ENCODE assay signal across 16 cellular contexts in the genomic region with DNA sequence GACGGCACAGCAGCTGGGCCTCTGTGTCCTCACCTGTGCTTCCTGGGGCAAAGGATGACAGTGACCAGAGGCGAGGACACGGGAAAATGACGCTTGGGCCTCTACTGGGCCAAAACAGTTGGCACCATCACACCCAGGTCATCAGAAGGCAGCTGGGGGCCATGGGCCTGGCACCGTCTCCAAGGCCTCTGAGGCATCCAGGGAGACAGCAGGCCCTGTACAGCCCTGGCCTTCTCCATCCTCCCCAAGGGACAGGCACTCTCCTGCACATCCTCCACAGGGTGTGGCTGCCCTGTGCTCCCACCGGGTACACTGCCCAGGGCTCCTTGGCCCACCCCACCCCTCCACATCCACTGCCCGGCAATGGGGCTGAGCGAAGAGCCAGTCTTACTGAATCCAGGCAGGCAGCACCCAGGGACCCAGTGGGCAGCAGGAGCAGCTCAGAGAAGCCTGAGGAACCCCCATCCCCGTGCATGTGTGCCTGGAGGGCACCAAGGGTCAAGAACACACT. TPM values are rescaled to one million over a fixed set of nuclear protein-coding genes. Genes with fewer than 3 reads are reported as not detected.
DNase-seq lines count a peak whose midpoint lies in the region; ATAC-seq and TF ChIP-seq lines count a peak whose summit lies in the region.
"Had no signal": no experiment of that assay in that cellular context is flagged by ENCODE, and none has a peak within 500 bp of the region (broad histone marks: within the 10 kb centered on the region; RNA-seq: fewer than 3 reads in every experiment).

No MANE protein-coding gene starts in this region.

- ATAC-seq in GM23338 (no peak), left lobe of liver (no peak), GM21515 (IDR thresholded peaks at IDR 0.05; ENCODE audit: unreplicated experiment) (no peak)
- no peak for ATAC-seq in stimulated activated effector memory CD8-positive, alpha-beta T cell treated with anti-CD3 and anti-CD28 coated beads, Interleukin-12 subunit alpha, Interleukin-12 subunit beta, amount 100 ng/mL, for 72 hours
- ATAC-seq: pancreas had no signal

- peaks cover 78% of the 10 kb centered on the region for H3K79me2 ChIP-seq in GM23338 (replicated peaks; ENCODE audit: insufficient read depth)

- peaks cover 43% of the 10 kb centered on the region for H3K36me3 Mint-ChIP-seq in GM23338 (ENCODE audit: low read depth)
- peaks cover 64% of the 10 kb centered on the region for H3K36me3 Mint-ChIP-seq in stimulated activated effector memory CD8-positive, alpha-beta T cell treated with anti-CD3 and anti-CD28 coated beads, Interleukin-12 subunit alpha, Interleukin-12 subunit beta, amount 100 ng/mL, for 72 hours

- DNase-seq in GM23338 (ENCODE audit: low spot score) (no peak), left lobe of liver (ENCODE audit: low spot score) (peak; percentile 41), UCSD-AML1 (lab: John Stamatoyannopoulos, UW; ENCODE audit: unreplicated experiment) (no peak), DMS53 (lab: John Stamatoyannopoulos, UW) (no peak), NOMO-1 treated with dmso at 0.1 percent for 144 hours (lab: John Stamatoyannopoulos, UW; ENCODE audit: unreplicated experiment) (no peak)
- DNase-seq in activated CD8-positive, alpha-beta memory T cell treated with anti-CD3 and anti-CD28 coated beads, Interleukin-2, amount 50 U/mL, for 48 hours: peak; percentile 42
- DNase-seq in stimulated activated effector memory CD8-positive, alpha-beta T cell treated with anti-CD3 and anti-CD28 coated beads, Interleukin-12 subunit alpha, Interleukin-12 subunit beta, amount 100 ng/mL, for 72 hours (ENCODE audit: low spot score in 2 of 2): peak in 1 of 2 donors; percentile 46
- DNase-seq: activated CD4-positive, alpha-beta T cell treated with anti-CD3 and anti-CD28 coated beads for 48 hours; caudate nucleus; esophagus squamous epithelium; GM23248; NCI-H2081; SW 1271 had no signal

- H3K4me2 ChIP-seq in GM23338: no peak overlapping the region

- TF ChIP-seq CTCF in GM23338 (conservative IDR thresholded peaks at IDR 0.05; ENCODE audit: low read depth in 2 of 2): no peak

- peaks cover 25% of the 10 kb centered on the region for H4K20me1 ChIP-seq in GM23338 (replicated peaks; ENCODE audit: insufficient read depth)

- H2AFZ ChIP-seq in GM23338: no peak overlapping the region
- H2AFZ ChIP-seq: GM23248 had no signal

- H3K4me1 ChIP-seq in GM23338 (ENCODE audit: insufficient read depth): peaks cover 54% of the 10 kb centered on the region
- H3K4me1 ChIP-seq: pancreas had no signal

- H3K9me3 Mint-ChIP-seq in GM23338: no peaks in the 10 kb centered on the region
- no peaks in the 10 kb centered on the region for H3K9me3 Mint-ChIP-seq in stimulated activated effector memory CD8-positive, alpha-beta T cell treated with anti-CD3 and anti-CD28 coated beads, Interleukin-12 subunit alpha, Interleukin-12 subunit beta, amount 100 ng/mL, for 72 hours

- H3K27me3 Mint-ChIP-seq in GM23338 (ENCODE audit: insufficient read depth, low read depth, poor library complexity): peaks cover 35% of the 10 kb centered on the region

- H3K27ac Mint-ChIP-seq in GM23338: peak overlapping the region; percentile 85; the same call in 1 of the 2 replicates
- peak overlapping the region; percentile 48 for H3K27ac Mint-ChIP-seq in stimulated activated effector memory CD8-positive, alpha-beta T cell treated with anti-CD3 and anti-CD28 coated beads, Interleukin-12 subunit alpha, Interleukin-12 subunit beta, amount 100 ng/mL, for 72 hours

- peak overlapping the region; percentile 66; the same call in 1 of the 2 replicates for H3K27ac ChIP-seq in GM23338 (ENCODE audit: low read depth)
- H3K27ac ChIP-seq: BLaER1, esophagus squamous epithelium, GM23248, pancreas had no signal

- H3K36me3 ChIP-seq in GM23338 (ENCODE audit: insufficient read depth): peaks cover 19% of the 10 kb centered on the region
- H3K36me3 ChIP-seq: pancreas had no signal

- H3K4me1 Mint-ChIP-seq in GM23338: peaks cover 64% of the 10 kb centered on the region
- H3K4me1 Mint-ChIP-seq in stimulated activated effector memory CD8-positive, alpha-beta T cell treated with anti-CD3 and anti-CD28 coated beads, Interleukin-12 subunit alpha, Interleukin-12 subunit beta, amount 100 ng/mL, for 72 hours: peaks cover 77% of the 10 kb centered on the region

- H3K9me2 ChIP-seq in GM23338 (ENCODE audit: insufficient read depth): no peaks in the 10 kb centered on the region

- H3K4me3 ChIP-seq in GM23338: no peak overlapping the region
- H3K4me3 ChIP-seq: BLaER1, esophagus squamous epithelium, GM23248, pancreas had no signal

- peaks cover 21% of the 10 kb centered on the region for H3F3A ChIP-seq in GM23338 (replicated peaks; ENCODE audit: low read depth)

- H3K4me3 Mint-ChIP-seq in GM23338: peak overlapping the region; percentile 10; the same call in 1 of the 3 replicates
- peak overlapping the region; percentile 96 for H3K4me3 Mint-ChIP-seq in stimulated activated effector memory CD8-positive, alpha-beta T cell treated with anti-CD3 and anti-CD28 coated beads, Interleukin-12 subunit alpha, Interleukin-12 subunit beta, amount 100 ng/mL, for 72 hours

- no peaks in the 10 kb centered on the region for H3K27me3 ChIP-seq in GM23338 (ENCODE audit: insufficient read depth)
- H3K27me3 ChIP-seq: BLaER1, esophagus squamous epithelium, pancreas had no signal

TF ChIP-seq in GM23338, 12 proteins besides CTCF, POLR2A, EP300 and RAD21 (continues in another document):
- TF ChIP-seq ZNF331 (CRISPR knock-in tag; IDR thresholded peaks at IDR 0.05; ENCODE audit: low read depth) (no peak), EZH2 (IDR thresholded peaks at IDR 0.05; ENCODE audit: low read depth, unreplicated experiment) (no peak), NANOG (IDR thresholded peaks at IDR 0.05; ENCODE audit: borderline replicate concordance) (no peak), POLR2AphosphoS5 (IDR thresholded peaks at IDR 0.05; ENCODE audit: low read depth) (no peak), ZNF114 (CRISPR knock-in tag; IDR thresholded peaks at IDR 0.05) (no peak)
- TF ChIP-seq, protein P1, sequence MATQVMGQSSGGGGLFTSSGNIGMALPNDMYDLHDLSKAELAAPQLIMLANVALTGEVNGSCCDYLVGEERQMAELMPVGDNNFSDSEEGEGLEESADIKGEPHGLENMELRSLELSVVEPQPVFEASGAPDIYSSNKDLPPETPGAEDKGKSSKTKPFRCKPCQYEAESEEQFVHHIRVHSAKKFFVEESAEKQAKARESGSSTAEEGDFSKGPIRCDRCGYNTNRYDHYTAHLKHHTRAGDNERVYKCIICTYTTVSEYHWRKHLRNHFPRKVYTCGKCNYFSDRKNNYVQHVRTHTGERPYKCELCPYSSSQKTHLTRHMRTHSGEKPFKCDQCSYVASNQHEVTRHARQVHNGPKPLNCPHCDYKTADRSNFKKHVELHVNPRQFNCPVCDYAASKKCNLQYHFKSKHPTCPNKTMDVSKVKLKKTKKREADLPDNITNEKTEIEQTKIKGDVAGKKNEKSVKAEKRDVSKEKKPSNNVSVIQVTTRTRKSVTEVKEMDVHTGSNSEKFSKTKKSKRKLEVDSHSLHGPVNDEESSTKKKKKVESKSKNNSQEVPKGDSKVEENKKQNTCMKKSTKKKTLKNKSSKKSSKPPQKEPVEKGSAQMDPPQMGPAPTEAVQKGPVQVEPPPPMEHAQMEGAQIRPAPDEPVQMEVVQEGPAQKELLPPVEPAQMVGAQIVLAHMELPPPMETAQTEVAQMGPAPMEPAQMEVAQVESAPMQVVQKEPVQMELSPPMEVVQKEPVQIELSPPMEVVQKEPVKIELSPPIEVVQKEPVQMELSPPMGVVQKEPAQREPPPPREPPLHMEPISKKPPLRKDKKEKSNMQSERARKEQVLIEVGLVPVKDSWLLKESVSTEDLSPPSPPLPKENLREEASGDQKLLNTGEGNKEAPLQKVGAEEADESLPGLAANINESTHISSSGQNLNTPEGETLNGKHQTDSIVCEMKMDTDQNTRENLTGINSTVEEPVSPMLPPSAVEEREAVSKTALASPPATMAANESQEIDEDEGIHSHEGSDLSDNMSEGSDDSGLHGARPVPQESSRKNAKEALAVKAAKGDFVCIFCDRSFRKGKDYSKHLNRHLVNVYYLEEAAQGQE (IDR thresholded peaks at IDR 0.05; ENCODE audit: unreplicated experiment): no peak

RNA-seq across cellular contexts. Expression of a gene that starts 4.1 kb away (rescaled TPM):
- total RNA-seq in GM23338 (2014; rRNA removed; shearing (Covaris generic)): 255 and 263 TPM in 2 replicates
- 75.0 and 78.0 TPM in 2 replicates for polyA plus RNA-seq in GM23338 (2016; fragmentation: Nextera tagmentation; extraction: Ambion mirVana)
- total RNA-seq in left lobe of liver: 8.9 TPM

Comparison
In these comparisons a context has a peak if more than half of its experiments do, and no peak if none do; other contexts are left out.
1. DNase-seq: peak in activated CD8-positive, alpha-beta memory T cell treated with anti-CD3 and anti-CD28 coated beads, Interleukin-2, amount 50 U/mL, for 48 hours (single experiment) and left lobe of liver (single experiment); none in GM23338 (single experiment), UCSD-AML1 (single experiment), DMS53 (single experiment) and NOMO-1 treated with dmso at 0.1 percent for 144 hours (single experiment).
2. RNA of a gene that starts 4.1 kb away (total RNA-seq): 255 to 263 TPM in GM23338; 8.9 TPM in left lobe of liver (single experiment); every median in the first group is over 10 times any median in the second.